Comparison of ENCODE assay signal across 3 cellular contexts in the genomic region with DNA sequence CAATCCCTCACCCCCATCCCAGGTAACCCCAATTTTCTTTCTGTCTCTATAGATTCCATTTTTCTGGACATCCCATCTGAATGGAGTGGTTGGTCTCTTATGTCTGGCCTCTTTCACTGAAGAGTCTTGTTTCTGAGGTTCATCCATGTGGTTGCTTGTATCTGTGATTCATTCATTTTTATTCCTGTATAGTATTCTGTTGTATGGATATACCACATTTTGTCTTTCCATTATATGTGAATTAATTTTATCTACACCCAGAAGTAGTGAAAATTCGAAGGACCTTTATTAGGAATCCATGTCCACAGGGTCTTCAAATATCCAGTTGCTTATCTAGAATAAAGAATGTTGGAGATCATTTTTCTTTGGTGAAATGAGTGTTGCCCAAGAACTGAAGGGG.
"Had no signal": no experiment of that assay in that cellular context is flagged by ENCODE, and none has a peak within 500 bp of the region (broad histone marks: within the 10 kb centered on the region; RNA-seq: fewer than 3 reads in every experiment).

No MANE protein-coding gene starts in this region.

- H3K4me3 ChIP-seq: GM12878 had no signal

- ATAC-seq: GM12878 had no signal

- DNase-seq: GDM1, GF-D8 had no signal
